ENCODE assay signal across 16 cellular contexts in genomic region chr2:137179542-137179941, GRCh38.
DNase-seq lines count a peak whose midpoint lies in the region; ATAC-seq, FAIRE-seq and TF ChIP-seq lines count a peak whose summit lies in the region.
"Had no signal": no experiment of that assay in that cellular context is flagged by ENCODE, and none has a peak within 500 bp of the region (broad histone marks: within the 10 kb centered on the region; RNA-seq: fewer than 3 reads in every experiment).

No MANE protein-coding gene starts in this region.

- H3K79me2 ChIP-seq in astrocyte (ENCODE audit: insufficient read depth, low read length) (no peaks in the 10 kb centered on the region), keratinocyte (ENCODE audit: control insufficient read depth, insufficient read depth, low read length) (no peaks in the 10 kb centered on the region)

- peak overlapping the region in 6 of 11 experiments; percentile 30 to 89 (median 80); a peak in 11 of 22 replicates for H3K27ac ChIP-seq in BLaER1 treated with 17β-estradiol and CSF1 and Interleukin-3, amounts not matched to agents 10 nM and 100 nM
- no peak overlapping the region for H3K27ac ChIP-seq in astrocyte (ENCODE audit: low read depth, low read length)
- peak overlapping the region; percentile 96 for H3K27ac ChIP-seq in keratinocyte (ENCODE audit: control insufficient read depth, insufficient read depth, low read length)
- H3K27ac ChIP-seq in right cardiac atrium (ENCODE audit: low read length): no peak overlapping the region
- H3K27ac ChIP-seq: C4-2B had no signal

- H3K9ac ChIP-seq in BLaER1 treated with 17β-estradiol and CSF1 and Interleukin-3, amounts not matched to agents 10 nM and 100 nM: peak overlapping the region in 3 of 11 experiments; percentile 49 to 66 (median 58); a peak in 3 of 22 replicates
- H3K9ac ChIP-seq in astrocyte (ENCODE audit: low read length) (no peak overlapping the region), keratinocyte (ENCODE audit: control insufficient read depth, extremely low read depth, insufficient read depth, low read length) (peak overlapping the region; percentile 52)

- TF ChIP-seq CTCF in astrocyte (IDR thresholded peaks at IDR 0.05; ENCODE audit: insufficient read depth, low read depth, low read length) (no peak), keratinocyte (optimal IDR thresholded peaks at IDR 0.05 in 1 of 3, IDR thresholded peaks at IDR 0.05 in 1 of 3, conservative IDR thresholded peaks at IDR 0.05 in 1 of 3; ENCODE audit: extremely low read depth in 1 of 3, insufficient read depth in 2 of 3, low read length in 3 of 3) (no peak)

- H4K20me1 ChIP-seq in BLaER1 treated with 17β-estradiol and CSF1 and Interleukin-3, amounts not matched to agents 10 nM and 100 nM: no peaks in the 10 kb centered on the region
- H4K20me1 ChIP-seq in astrocyte (ENCODE audit: insufficient read depth, low read length) (no peaks in the 10 kb centered on the region), keratinocyte (ENCODE audit: control insufficient read depth, extremely low read depth, insufficient read depth, low read length) (no peaks in the 10 kb centered on the region)

- peak overlapping the region in 4 of 11 experiments; percentile 15 to 84 (median 72); a peak in 6 of 22 replicates for H3K4me2 ChIP-seq in BLaER1 treated with 17β-estradiol and CSF1 and Interleukin-3, amounts not matched to agents 10 nM and 100 nM
- H3K4me2 ChIP-seq in astrocyte (ENCODE audit: low read length) (peak overlapping the region; percentile 52), keratinocyte (ENCODE audit: control insufficient read depth, extremely low read depth, insufficient read depth, low read depth, low read length) (peak overlapping the region; percentile 79)

- no peaks in the 10 kb centered on the region for H3K36me3 ChIP-seq in BLaER1 treated with 17β-estradiol and CSF1 and Interleukin-3, amounts not matched to agents 10 nM and 100 nM
- no peaks in the 10 kb centered on the region for H3K36me3 ChIP-seq in astrocyte (ENCODE audit: insufficient read depth, low read length)
- no peaks in the 10 kb centered on the region for H3K36me3 ChIP-seq in keratinocyte (ENCODE audit: control insufficient read depth in 2 of 2, extremely low read depth in 1 of 2, insufficient read depth in 2 of 2, low read length in 2 of 2)

- H3K9me3 ChIP-seq in BLaER1 treated with 17β-estradiol and CSF1 and Interleukin-3, amounts not matched to agents 10 nM and 100 nM (replicated peaks in 1 of 11): 0 out of 22 replicates have a peak, but pooled peaks cover 0 to 5% (median 0%) of the 10 kb centered on the region in 11 experiments
- no peaks in the 10 kb centered on the region for H3K9me3 ChIP-seq in astrocyte (ENCODE audit: insufficient read depth, low read depth, low read length)
- H3K9me3 ChIP-seq in keratinocyte (ENCODE audit: control insufficient read depth, low read depth, low read length): no peaks in the 10 kb centered on the region
- no peaks in the 10 kb centered on the region for H3K9me3 ChIP-seq in right cardiac atrium (ENCODE audit: control insufficient read depth, low read length)

- H3K4me3 Mint-ChIP-seq in astrocyte (ENCODE audit: unreplicated experiment): no peak overlapping the region

- peaks cover 0 to 50% (median 0%) of the 10 kb centered on the region in 10 experiments; a peak in 8 of 20 replicates for H3K4me1 ChIP-seq in BLaER1 treated with 17β-estradiol and CSF1 and Interleukin-3, amounts not matched to agents 10 nM and 100 nM
- H3K4me1 ChIP-seq in astrocyte (ENCODE audit: insufficient read depth, low read length): no peaks in the 10 kb centered on the region
- peaks cover 24% of the 10 kb centered on the region for H3K4me1 ChIP-seq in keratinocyte (ENCODE audit: control insufficient read depth, extremely low read depth, insufficient read depth, low read length)
- H3K4me1 ChIP-seq in right cardiac atrium (ENCODE audit: control insufficient read depth, insufficient read depth, low read length): no peaks in the 10 kb centered on the region

- DNase-seq in HS-5 (ENCODE audit: low read depth): peak; percentile 47
- no peak for DNase-seq in astrocyte (ENCODE audit: low read depth)
- peak; percentile 23 for DNase-seq in keratinocyte (ENCODE audit: low read depth, low spot score)
- no peak for DNase-seq in effector CD4-positive, alpha-beta T cell
- DNase-seq in right cardiac atrium: no peak
- DNase-seq in activated naive CD4-positive, alpha-beta T cell treated with anti-CD3 and anti-CD28 coated beads, Interleukin-2, amount 50 U/mL, for 72 hours (ENCODE audit: low spot score in 2 of 2): no peak
- DNase-seq: HCEC 1CT, NCI-H1417 treated with DMSO at 0.1 percent for 48 hours, NCI-H2029, NCI-H2171 treated with DMSO at 0.1 percent for 48 hours, NCI-H774 had no signal

- H3K27me3 Mint-ChIP-seq in astrocyte (ENCODE audit: low read depth, unreplicated experiment): no peaks in the 10 kb centered on the region

- intact Hi-C loops in right cardiac atrium (cut with DNase I): no loop called here

- H3K4me3 ChIP-seq in BLaER1 treated with 17β-estradiol and CSF1 and Interleukin-3, amounts not matched to agents 10 nM and 100 nM: no peak overlapping the region
- H3K4me3 ChIP-seq in astrocyte (ENCODE audit: insufficient read depth, low read depth, low read length) (no peak overlapping the region), keratinocyte (ENCODE audit: control insufficient read depth in 2 of 3, extremely low read depth in 1 of 3, insufficient read depth in 2 of 3, low read depth in 1 of 3, low read length in 3 of 3) (peak overlapping the region in 1 of 3 experiments; percentile 37), right cardiac atrium (ENCODE audit: low read length) (no peak overlapping the region)

- peaks cover 12% of the 10 kb centered on the region for H3K4me1 Mint-ChIP-seq in astrocyte (ENCODE audit: low read depth, unreplicated experiment)

- no peak overlapping the region for H2AFZ ChIP-seq in astrocyte (ENCODE audit: low read depth, low read length)
- H2AFZ ChIP-seq in keratinocyte (ENCODE audit: control insufficient read depth, low read length): no peak overlapping the region

- no peaks in the 10 kb centered on the region for H3K27me3 ChIP-seq in BLaER1 treated with 17β-estradiol and CSF1 and Interleukin-3, amounts not matched to agents 10 nM and 100 nM
- H3K27me3 ChIP-seq in astrocyte (ENCODE audit: insufficient read depth, low read length): no peaks in the 10 kb centered on the region
- H3K27me3 ChIP-seq in keratinocyte (ENCODE audit: control insufficient read depth, extremely low read depth, insufficient read depth, low read length): no peaks in the 10 kb centered on the region
- H3K27me3 ChIP-seq in right cardiac atrium (ENCODE audit: control insufficient read depth, insufficient read depth): no peaks in the 10 kb centered on the region

- no peak for FAIRE-seq in astrocyte (lab: Jason Lieb, UNC)
- FAIRE-seq in keratinocyte (lab: Jason Lieb, UNC): peak; percentile 79
- FAIRE-seq: A204.1, HTR-8/SVneo had no signal

- H3K27ac Mint-ChIP-seq in astrocyte (ENCODE audit: unreplicated experiment): no peak overlapping the region
- no peak overlapping the region for H3K27ac Mint-ChIP-seq in activated naive CD4-positive, alpha-beta T cell treated with anti-CD3 and anti-CD28 coated beads, Interleukin-2, amount 50 U/mL, for 72 hours

- no peaks in the 10 kb centered on the region for H3K9me3 Mint-ChIP-seq in astrocyte (ENCODE audit: unreplicated experiment)
- no peaks in the 10 kb centered on the region for H3K9me3 Mint-ChIP-seq in activated naive CD4-positive, alpha-beta T cell treated with anti-CD3 and anti-CD28 coated beads, Interleukin-2, amount 50 U/mL, for 72 hours

- no peak for ATAC-seq in right cardiac atrium
- ATAC-seq in GM21360 (IDR thresholded peaks at IDR 0.05; ENCODE audit: unreplicated experiment): no peak
- no peak for ATAC-seq in activated naive CD4-positive, alpha-beta T cell treated with anti-CD3 and anti-CD28 coated beads, Interleukin-2, amount 50 U/mL, for 72 hours

- dilution Hi-C loops in keratinocyte (cut with MboI; ENCODE audit: extremely low pct_ligation_motif_present, low sequenced_read_pairs): no loop called here

- H3K36me3 Mint-ChIP-seq in astrocyte (ENCODE audit: low read depth, unreplicated experiment): no peaks in the 10 kb centered on the region
- no peaks in the 10 kb centered on the region for H3K36me3 Mint-ChIP-seq in activated naive CD4-positive, alpha-beta T cell treated with anti-CD3 and anti-CD28 coated beads, Interleukin-2, amount 50 U/mL, for 72 hours

- H3K9me1 ChIP-seq in keratinocyte (ENCODE audit: control insufficient read depth, extremely low read depth, insufficient read depth, low read length): no peaks in the 10 kb centered on the region

Comparison
In these comparisons a context has a peak if more than half of its experiments do, and no peak if none do; other contexts are left out.
1. H3K27ac ChIP-seq: peak in BLaER1 treated with 17β-estradiol and CSF1 and Interleukin-3, amounts not matched to agents 10 nM and 100 nM (6 of 11) and keratinocyte (single experiment); none in astrocyte (single experiment) and right cardiac atrium (single experiment).
2. DNase-seq: peak in HS-5 (single experiment) and keratinocyte (single experiment); none in astrocyte (single experiment), effector CD4-positive, alpha-beta T cell (single experiment), right cardiac atrium (0 of 3) and activated naive CD4-positive, alpha-beta T cell treated with anti-CD3 and anti-CD28 coated beads, Interleukin-2, amount 50 U/mL, for 72 hours (0 of 2).